26 cellular contexts compared by ENCODE assay signal in genomic region chr3:129562803-129563202, GRCh38. TPM values are rescaled to one million over a fixed set of nuclear protein-coding genes. Genes with fewer than 3 reads are reported as not detected.
"Had no signal": no experiment of that assay in that cellular context is flagged by ENCODE, and none has a peak within 500 bp of the region (broad histone marks: within the 10 kb centered on the region; RNA-seq: fewer than 3 reads in every experiment).

No MANE protein-coding gene starts in this region.

- H3K36me3 ChIP-seq: neutrophil had no signal

- H3K4me3 ChIP-seq: esophagus squamous epithelium, gastroesophageal sphincter, left lung, lung, spleen, tibial nerve had no signal

- H3K9me3 ChIP-seq: esophagus squamous epithelium, gastroesophageal sphincter, left lung, neutrophil, spleen, tibial nerve had no signal

- H3K27me3 ChIP-seq: esophagus squamous epithelium, gastroesophageal sphincter, left lung, neutrophil, spleen, tibial nerve had no signal

- DNase-seq: cerebellar nuclear complex; esophagus squamous epithelium; foreskin fibroblast; glutamatergic neuron; immature natural killer cell; mesendoderm; naive thymus-derived CD4-positive, alpha-beta T cell; nephron progenitor cell; posterior cingulate gyrus; spleen; stimulated activated CD4-positive, alpha-beta T cell treated with anti-CD3 and anti-CD28 coated beads, Interleukin-15, amount 100 ng/mL, for 24 hours; stimulated activated CD4-positive, alpha-beta T cell treated with anti-CD3 and anti-CD28 coated beads, Interleukin-1b, Interleukin-23, amount 100 ng/mL, for 48 hours; stimulated activated CD4-positive, alpha-beta T cell treated with anti-CD3 and anti-CD28 coated beads, Interleukin-4, amount 100 ng/mL, for 24 hours had no signal

- ATAC-seq: gastroesophageal sphincter; left lung; naive thymus-derived CD4-positive, alpha-beta T cell; sciatic nerve; stimulated activated memory B cell treated with anti-CD40 and anti-IgM and Interleukin-4, amounts not matched to agents 10 μg/mL and 1 μg/mL and 100 μg/mL, for 72 hours had no signal

- H3K27ac ChIP-seq: neutrophil had no signal

RNA-seq across cellular contexts. Expression of gene H1-8, which starts 19.8 kb away (rescaled TPM):
- total RNA-seq: epithelial cell of proximal tubule; esophagus squamous epithelium; gastroesophageal sphincter; left lung; lung; naive thymus-derived CD4-positive, alpha-beta T cell; osteoblast; sciatic nerve; skeletal muscle tissue; spleen; temporal lobe; tibial nerve; ureter had no signal
- polyA plus RNA-seq: immature natural killer cell; keratinocyte; lung; naive thymus-derived CD4-positive, alpha-beta T cell; spleen had no signal

RNA-seq across cellular contexts. Expression of gene RHO, which starts 34.4 kb away (rescaled TPM):
- total RNA-seq: epithelial cell of proximal tubule; esophagus squamous epithelium; gastroesophageal sphincter; left lung; lung; naive thymus-derived CD4-positive, alpha-beta T cell; osteoblast; sciatic nerve; skeletal muscle tissue; spleen; temporal lobe; tibial nerve; ureter had no signal
- polyA plus RNA-seq: immature natural killer cell; keratinocyte; naive thymus-derived CD4-positive, alpha-beta T cell; spleen had no signal
